ENCODE assay signal across 9 cellular contexts in genomic region chr17:17004997-17005614, GRCh38. TPM values are rescaled to one million over a fixed set of nuclear protein-coding genes. Genes with fewer than 3 reads are reported as not detected.
"Had no signal": no experiment of that assay in that cellular context is flagged by ENCODE, and none has a peak within 500 bp of the region (broad histone marks: within the 10 kb centered on the region; RNA-seq: fewer than 3 reads in every experiment).

No MANE protein-coding gene starts in this region.

RNA-seq across cellular contexts. Expression of gene TNFRSF13B, which starts 33.2 kb away (rescaled TPM):
- total RNA-seq: activated CD4-positive, alpha-beta memory T cell treated with anti-CD3 and anti-CD28 coated beads, Interleukin-2, amount 10 ng/mL, durations not matched to agents 7 days and 5 days; activated CD4-positive, alpha-beta T cell treated with anti-CD3 and anti-CD28 coated beads for 36 hours; activated CD8-positive, alpha-beta memory T cell treated with anti-CD3 and anti-CD28 coated beads for 36 hours; activated naive CD8-positive, alpha-beta T cell treated with anti-CD3 and anti-CD28 coated beads, Interleukin-2, amount 10 ng/mL, durations not matched to agents 7 days and 5 days; activated T-cell treated with anti-CD3 and anti-CD28 coated beads, Interleukin-2, amount 50 U/mL, for 72 hours; adrenal gland; K562; PC-3; T-helper 2 cell treated with Interferon-gamma antibody and Interleukin-4, amounts not matched to agents 100 ng/mL and 5 ng/mL, for 36 hours had no signal
- polyA plus RNA-seq: K562 had no signal
